ENCODE assay signal across 19 cellular contexts in the genomic region with DNA sequence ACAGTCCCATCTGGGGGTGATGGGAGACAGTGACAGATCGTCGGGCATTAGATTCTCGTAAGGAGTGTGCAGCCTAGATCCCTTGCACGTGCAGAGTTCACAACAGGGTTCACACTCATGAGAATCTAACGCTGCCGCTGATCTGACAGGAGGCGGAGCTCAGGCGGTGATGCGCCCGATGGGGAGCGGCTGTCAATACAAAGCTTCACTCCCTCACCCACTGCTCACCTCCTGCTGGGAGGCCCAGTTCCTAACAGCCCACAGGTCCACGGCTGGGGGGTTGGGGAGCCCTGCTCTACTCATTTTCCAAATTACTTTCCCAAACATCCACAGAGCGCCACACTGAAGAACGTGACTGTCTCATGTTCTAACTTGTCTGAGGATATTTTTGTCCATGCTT. TPM values are rescaled to one million over a fixed set of nuclear protein-coding genes. Genes with fewer than 3 reads are reported as not detected.
"Had no signal": no experiment of that assay in that cellular context is flagged by ENCODE, and none has a peak within 500 bp of the region (broad histone marks: within the 10 kb centered on the region; RNA-seq: fewer than 3 reads in every experiment).

No MANE protein-coding gene starts in this region.

- H3K27ac ChIP-seq: coronary artery, epithelial cell of prostate, gastrocnemius medialis, heart right ventricle, left lung, pancreas had no signal

- ATAC-seq: gastrocnemius medialis, heart right ventricle, left lung, pancreas had no signal

- H3K36me3 ChIP-seq: gastrocnemius medialis, heart right ventricle, left lung, pancreas had no signal

- H3K4me3 ChIP-seq: coronary artery, gastrocnemius medialis, heart right ventricle, left lung, pancreas had no signal

- H3K27me3 ChIP-seq: gastrocnemius medialis had no signal

- DNase-seq: activated CD4-positive, alpha-beta T cell treated with anti-CD3 and anti-CD28 coated beads, Interleukin-2, amount 10 ng/mL, durations not matched to agents 7 days and 5 days; activated CD8-positive, alpha-beta memory T cell treated with anti-CD3 and anti-CD28 coated beads, Interleukin-2, amount 50 U/mL, for 48 hours; activated gamma-delta T cell treated with Interleukin-2 at 50 U/mL for 16 hours; activated T-cell treated with anti-CD3 and anti-CD28 coated beads, Interleukin-2, amount 50 U/mL, for 72 hours; amniotic stem cell; central memory CD4-positive, alpha-beta T cell; effector CD8-positive, alpha-beta T cell; gastrocnemius medialis; heart right ventricle; left lung; mammary epithelial cell; naive B cell; pancreas; stimulated activated CD4-positive, alpha-beta T cell treated with anti-CD3 and anti-CD28 coated beads, Interleukin-1b, Interleukin-23, amount 100 ng/mL, for 48 hours had no signal

- H3K9me3 ChIP-seq: gastrocnemius medialis, heart right ventricle, left lung, pancreas had no signal

RNA-seq across cellular contexts. Expression of gene CTCFL, which starts 25.3 kb away (rescaled TPM):
- total RNA-seq: activated CD4-positive, alpha-beta T cell treated with anti-CD3 and anti-CD28 coated beads, Interleukin-2, amount 10 ng/mL, durations not matched to agents 7 days and 5 days; activated T-cell treated with anti-CD3 and anti-CD28 coated beads, Interleukin-2, amount 50 U/mL, for 72 hours; gastrocnemius medialis; heart right ventricle; left lung; mammary epithelial cell; mononuclear cell; renal cortical epithelial cell; ureter had no signal
- polyA plus RNA-seq: heart right ventricle, mammary epithelial cell, pancreas had no signal
